ENCODE assay signal across 8 cellular contexts in genomic region chr5:73447234-73448071, GRCh38. TPM values are rescaled to one million over a fixed set of nuclear protein-coding genes. Genes with fewer than 3 reads are reported as not detected.
DNase-seq lines count a peak whose midpoint lies in the region; ATAC-seq and TF ChIP-seq lines count a peak whose summit lies in the region.

No MANE protein-coding gene starts in this region.

- H3K9me3 ChIP-seq in right atrium auricular region (no peaks in the 10 kb centered on the region), skeletal muscle tissue (ENCODE audit: control insufficient read depth in 3 of 3, low read length in 3 of 3) (no peaks in the 10 kb centered on the region)

- H3K9ac ChIP-seq in skeletal muscle tissue (ENCODE audit: low read depth in 1 of 3, low read length in 3 of 3), result no peak overlapping the region

- intact Hi-C loops in CD14-positive monocyte (cut with micrococcal nuclease), result no loop called here

- H3K27me3 Mint-ChIP-seq in CD14-positive monocyte (ENCODE audit: low read depth in 3 of 3), result peaks cover 84 to 90% (median 89%) of the 10 kb centered on the region in 3 donors
- H3K27me3 Mint-ChIP-seq in activated naive CD4-positive, alpha-beta T cell treated with anti-CD3 and anti-CD28 coated beads, Interleukin-2, amount 10 ng/mL, durations not matched to agents 7 days and 5 days, result peaks cover 92% of the 10 kb centered on the region

- no peak overlapping the region for H3K27ac ChIP-seq in right atrium auricular region
- no peak overlapping the region for H3K27ac ChIP-seq in skeletal muscle tissue (ENCODE audit: low read depth, low read length)

- H3K4me1 ChIP-seq in right atrium auricular region (peaks cover 0 to 26% of the 10 kb centered on the region in 2 donors), skeletal muscle tissue (ENCODE audit: control insufficient read depth in 3 of 3, insufficient read depth in 3 of 3, low read length in 3 of 3) (peaks cover 14 to 23% (median 20%) of the 10 kb centered on the region in 3 donors)

- H3K9me3 Mint-ChIP-seq in CD14-positive monocyte, result peaks cover 3 to 56% (median 44%) of the 10 kb centered on the region in 7 donors
- no peaks in the 10 kb centered on the region for H3K9me3 Mint-ChIP-seq in activated naive CD4-positive, alpha-beta T cell treated with anti-CD3 and anti-CD28 coated beads, Interleukin-2, amount 10 ng/mL, durations not matched to agents 7 days and 5 days

- H3K36me3 ChIP-seq in right atrium auricular region (no peaks in the 10 kb centered on the region), skeletal muscle tissue (ENCODE audit: control insufficient read depth in 3 of 3, insufficient read depth in 3 of 3, low read length in 3 of 3) (no peaks in the 10 kb centered on the region)

- peak; percentile 28 for ATAC-seq in GM21529 (IDR thresholded peaks at IDR 0.05; ENCODE audit: unreplicated experiment)
- no peak for ATAC-seq in HG03571 (IDR thresholded peaks at IDR 0.05; ENCODE audit: unreplicated experiment)

- TF ChIP-seq CTCF in CD14-positive monocyte (IDR thresholded peaks at IDR 0.05) (no peak), right atrium auricular region (IDR thresholded peaks at IDR 0.05) (no peak)

- H3K27me3 ChIP-seq in right atrium auricular region (peaks cover 73 to 77% of the 10 kb centered on the region in 2 donors), skeletal muscle tissue (ENCODE audit: control insufficient read depth in 3 of 3, insufficient read depth in 3 of 3, low read length in 3 of 3) (peaks cover 82 to 88% (median 83%) of the 10 kb centered on the region in 3 donors)

- H3K36me3 Mint-ChIP-seq in CD14-positive monocyte, result peaks cover 15 to 23% of the 10 kb centered on the region in 2 donors
- H3K36me3 Mint-ChIP-seq in activated naive CD4-positive, alpha-beta T cell treated with anti-CD3 and anti-CD28 coated beads, Interleukin-2, amount 10 ng/mL, durations not matched to agents 7 days and 5 days, result peaks cover 8% of the 10 kb centered on the region

- H3K27ac Mint-ChIP-seq in CD14-positive monocyte, result no peak overlapping the region
- H3K27ac Mint-ChIP-seq in activated naive CD4-positive, alpha-beta T cell treated with anti-CD3 and anti-CD28 coated beads, Interleukin-2, amount 10 ng/mL, durations not matched to agents 7 days and 5 days, result peak overlapping the region; percentile 80

- H3K4me3 Mint-ChIP-seq in CD14-positive monocyte, result peak overlapping the region; percentile 81 to 95
- H3K4me3 Mint-ChIP-seq in activated naive CD4-positive, alpha-beta T cell treated with anti-CD3 and anti-CD28 coated beads, Interleukin-2, amount 10 ng/mL, durations not matched to agents 7 days and 5 days, result peak overlapping the region; percentile 70

- CTCF ChIA-PET in activated naive CD4-positive, alpha-beta T cell treated with anti-CD3 and anti-CD28 coated beads, Interleukin-2, amount 10 ng/mL, durations not matched to agents 7 days and 5 days (lab: Charles Lee), result interaction anchor here (1.1 to 1.3 kb wide), 2 partner anchors 147 to 231 kb away, joined by 3 to 4 read pairs; no protein-coding TSS in a partner anchor

- peaks cover 26% of the 10 kb centered on the region for H3K4me1 Mint-ChIP-seq in CD14-positive monocyte
- H3K4me1 Mint-ChIP-seq in activated naive CD4-positive, alpha-beta T cell treated with anti-CD3 and anti-CD28 coated beads, Interleukin-2, amount 10 ng/mL, durations not matched to agents 7 days and 5 days, result peaks cover 25% of the 10 kb centered on the region

- DNase-seq in CD14-positive monocyte (ENCODE audit: low spot score) (peak; percentile 57), NCI-H526 treated with DMSO at 0.1 percent for 48 hours (lab: John Stamatoyannopoulos, UW) (peak; percentile 39), right atrium auricular region (ENCODE audit: low spot score) (no peak), SHP77 treated with DMSO at 0.1 percent for 48 hours (lab: John Stamatoyannopoulos, UW) (no peak)
- peak; percentile 59 for DNase-seq in activated naive CD4-positive, alpha-beta T cell treated with anti-CD3 and anti-CD28 coated beads, Interleukin-2, amount 10 ng/mL, durations not matched to agents 7 days and 5 days

- H3K4me3 ChIP-seq in right atrium auricular region (peak overlapping the region; percentile 29 to 47), skeletal muscle tissue (ENCODE audit: low read length in 3 of 3) (peak overlapping the region; percentile 29 to 60 (median 49))

RNA-seq across cellular contexts. Expression of gene FOXD1, which starts 1.1 kb away (rescaled TPM):
- not detected for polyA plus RNA-seq in CD14-positive monocyte
- total RNA-seq in right atrium auricular region (not detected), skeletal muscle tissue (0.52 TPM)

RNA-seq across cellular contexts. Expression of gene BTF3, which starts 50.8 kb away (rescaled TPM):
- 100 to 1,000 TPM; 512 to 559 TPM for polyA plus RNA-seq in CD14-positive monocyte
- total RNA-seq in right atrium auricular region, result 100 to 1,000 TPM; 409 to 434 TPM
- 458 TPM for total RNA-seq in skeletal muscle tissue

Comparison
In these comparisons a context has a peak if more than half of its experiments do, and no peak if none do; other contexts are left out.
1. DNase-seq: peak in CD14-positive monocyte (single experiment), NCI-H526 treated with DMSO at 0.1 percent for 48 hours (single experiment) and activated naive CD4-positive, alpha-beta T cell treated with anti-CD3 and anti-CD28 coated beads, Interleukin-2, amount 10 ng/mL, durations not matched to agents 7 days and 5 days (single experiment); none in right atrium auricular region (single experiment) and SHP77 treated with DMSO at 0.1 percent for 48 hours (single experiment).